ENCODE assay signal across 9 cellular contexts in genomic region chr12:99810718-99811593, GRCh38.
DNase-seq lines count a peak whose midpoint lies in the region; ATAC-seq and TF ChIP-seq lines count a peak whose summit lies in the region.
"Had no signal": no experiment of that assay in that cellular context is flagged by ENCODE, and none has a peak within 500 bp of the region (broad histone marks: within the 10 kb centered on the region; RNA-seq: fewer than 3 reads in every experiment).

No MANE protein-coding gene starts in this region.

- peaks cover 4% of the 10 kb centered on the region for H3K4me1 ChIP-seq in suprapubic skin

- TF ChIP-seq POLR2A in suprapubic skin (IDR thresholded peaks at IDR 0.05): no peak

- H3K4me1 Mint-ChIP-seq in osteocyte (ENCODE audit: unreplicated experiment): no peaks in the 10 kb centered on the region
- H3K4me1 Mint-ChIP-seq: B cell had no signal

- no peak for ATAC-seq in HG02852 (IDR thresholded peaks at IDR 0.05; ENCODE audit: unreplicated experiment)

- WGBS in suprapubic skin: 16% methylated on average over 2 of the region's 2 CpGs

- H3K36me3 ChIP-seq in suprapubic skin: no peaks in the 10 kb centered on the region

- H3K4me3 ChIP-seq in coronary artery (no peak overlapping the region), suprapubic skin (no peak overlapping the region)

- H3K27ac Mint-ChIP-seq in osteocyte (ENCODE audit: unreplicated experiment): no peak overlapping the region
- H3K27ac Mint-ChIP-seq: B cell had no signal

- peak; percentile 29 for TF ChIP-seq CTCF in coronary artery (IDR thresholded peaks at IDR 0.05)
- TF ChIP-seq CTCF in osteocyte (IDR thresholded peaks at IDR 0.05): peak; percentile 56
- no peak for TF ChIP-seq CTCF in suprapubic skin (IDR thresholded peaks at IDR 0.05)

- no peaks in the 10 kb centered on the region for H3K27me3 ChIP-seq in suprapubic skin

- H3K9me3 Mint-ChIP-seq in osteocyte (ENCODE audit: unreplicated experiment): no peaks in the 10 kb centered on the region

- H3K9me3 ChIP-seq in suprapubic skin: no peaks in the 10 kb centered on the region

- H3K4me3 Mint-ChIP-seq in osteocyte (ENCODE audit: unreplicated experiment): no peak overlapping the region
- H3K4me3 Mint-ChIP-seq: B cell had no signal

- DNase-seq in NCI-H510A treated with DMSO at 0.1 percent for 48 hours (lab: John Stamatoyannopoulos, UW) (peak; percentile 68), NCI-H510A (lab: John Stamatoyannopoulos, UW) (no peak), NCI-H524 (lab: John Stamatoyannopoulos, UW) (peak; percentile 71 to 92), coronary artery (ENCODE audit: low spot score) (no peak), osteocyte (ENCODE audit: extremely low spot score, unreplicated experiment) (no peak), suprapubic skin (ENCODE audit: low spot score in 2 of 2) (no peak)
- no peak for DNase-seq in activated naive CD4-positive, alpha-beta T cell (lab: John Stamatoyannopoulos, UW)

- H3K36me3 Mint-ChIP-seq in osteocyte (ENCODE audit: unreplicated experiment): no peaks in the 10 kb centered on the region

- no peak for TF ChIP-seq EP300 in suprapubic skin (IDR thresholded peaks at IDR 0.05)

- peaks cover 16% of the 10 kb centered on the region for H3K27me3 Mint-ChIP-seq in osteocyte (ENCODE audit: unreplicated experiment)
- H3K27me3 Mint-ChIP-seq: B cell had no signal

- H3K27ac ChIP-seq in coronary artery (no peak overlapping the region), suprapubic skin (no peak overlapping the region)

Comparison
In these comparisons a context has a peak if more than half of its experiments do, and no peak if none do; other contexts are left out.
1. DNase-seq: peak in NCI-H510A treated with DMSO at 0.1 percent for 48 hours (single experiment) and NCI-H524 (2 of 2); none in NCI-H510A (single experiment), coronary artery (single experiment), osteocyte (single experiment), suprapubic skin (0 of 2) and activated naive CD4-positive, alpha-beta T cell (0 of 4).
2. CTCF ChIP-seq: peak in coronary artery (single experiment) and osteocyte (single experiment); none in suprapubic skin (0 of 2).